11 cellular contexts compared by ENCODE assay signal in the genomic region with DNA sequence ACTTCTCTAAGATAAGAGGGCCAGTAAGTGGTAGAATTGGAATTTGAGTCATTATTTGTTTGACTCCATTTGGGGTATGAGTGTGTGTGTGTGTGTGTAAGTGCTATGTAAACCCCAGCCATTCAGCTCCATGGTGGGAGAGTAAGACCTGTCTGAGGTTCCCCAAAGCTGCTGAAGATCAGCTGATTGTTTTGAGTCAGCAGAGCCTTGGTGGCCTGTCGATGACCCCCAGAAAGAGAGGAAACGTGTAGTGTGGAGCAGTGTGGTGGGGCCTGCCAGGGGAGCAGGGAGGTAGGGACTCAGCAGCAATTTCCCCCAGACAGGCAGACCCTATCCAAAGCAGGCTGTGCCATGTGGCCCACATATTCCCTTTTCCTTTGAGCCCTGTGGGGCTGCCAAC. TPM values are rescaled to one million over a fixed set of nuclear protein-coding genes. Genes with fewer than 3 reads are reported as not detected.
DNase-seq lines count a peak whose midpoint lies in the region; ATAC-seq and TF ChIP-seq lines count a peak whose summit lies in the region.
"Had no signal": no experiment of that assay in that cellular context is flagged by ENCODE, and none has a peak within 500 bp of the region (broad histone marks: within the 10 kb centered on the region; RNA-seq: fewer than 3 reads in every experiment).

No MANE protein-coding gene starts in this region.

- H3K27ac ChIP-seq in PC-3 (ENCODE audit: low read length) (peak overlapping the region; percentile 80), smooth muscle cell (ENCODE audit: low read depth) (peak overlapping the region; percentile 19), suprapubic skin (no peak overlapping the region), neuronal stem cell (replicated peaks; ENCODE audit: low read length) (no peak overlapping the region)

- H3K36me3 ChIP-seq in PC-3 (ENCODE audit: low read depth, low read length) = peaks cover 12% of the 10 kb centered on the region
- H3K36me3 ChIP-seq in smooth muscle cell (ENCODE audit: low read depth) = no peaks in the 10 kb centered on the region
- H3K36me3 ChIP-seq in suprapubic skin = peaks cover 24% of the 10 kb centered on the region
- H3K36me3 ChIP-seq in neuronal stem cell (replicated peaks in 1 of 2; ENCODE audit: control insufficient read depth in 2 of 2, insufficient read depth in 2 of 2, low read length in 2 of 2) = peaks cover 21 to 45% of the 10 kb centered on the region in 2 donors

- H3K4me2 ChIP-seq in PC-3 (ENCODE audit: low read length) (peak overlapping the region; percentile 56), smooth muscle cell (peak overlapping the region; percentile 4), neuronal stem cell (ENCODE audit: insufficient read depth, low read length, poor library complexity, severe bottlenecking) (no peak overlapping the region)

- H3K4me3 Mint-ChIP-seq in activated CD4-positive, alpha-beta T cell treated with anti-CD3 and anti-CD28 coated beads, Interleukin-2, amount 10 ng/mL, durations not matched to agents 7 days and 5 days = no peak overlapping the region
- H3K4me3 Mint-ChIP-seq: T-helper 1 cell treated with Interleukin-12 subunit alpha and Interleukin-12 subunit beta and Interleukin-4 antibody, amounts not matched to agents 30 μg/mL and 1 μg/mL, for 36 hours had no signal

- no peak overlapping the region for H2BK5ac ChIP-seq in neuronal stem cell (ENCODE audit: low read length)

- H4K91ac ChIP-seq in neuronal stem cell (ENCODE audit: low read depth, low read length, poor library complexity) = no peak overlapping the region

- no peak overlapping the region for H2AK5ac ChIP-seq in neuronal stem cell (ENCODE audit: low read depth, low read length)

- H2BK15ac ChIP-seq in neuronal stem cell (ENCODE audit: low read length) = no peak overlapping the region

- H3K4ac ChIP-seq in neuronal stem cell (ENCODE audit: low read length) = no peak overlapping the region

- no peaks in the 10 kb centered on the region for H3K27me3 Mint-ChIP-seq in activated CD4-positive, alpha-beta T cell treated with anti-CD3 and anti-CD28 coated beads, Interleukin-2, amount 10 ng/mL, durations not matched to agents 7 days and 5 days
- H3K27me3 Mint-ChIP-seq: naive B cell had no signal

- no peak overlapping the region for H3K18ac ChIP-seq in neuronal stem cell (ENCODE audit: low read length)

- no peak overlapping the region for H3K23ac ChIP-seq in neuronal stem cell (ENCODE audit: low read depth, low read length, poor library complexity)

- TF ChIP-seq EP300 in suprapubic skin (IDR thresholded peaks at IDR 0.05) = no peak

- DNase-seq in PC-3 = peak; percentile 72
- DNase-seq in foreskin melanocyte = peak; percentile 41
- no peak for DNase-seq in smooth muscle cell (lab: John Stamatoyannopoulos, UW; ENCODE audit: unreplicated experiment)
- DNase-seq in suprapubic skin (ENCODE audit: low spot score in 2 of 2) = no peak
- DNase-seq in neuronal stem cell (ENCODE audit: low spot score) = no peak
- DNase-seq in activated CD4-positive, alpha-beta T cell treated with anti-CD3 and anti-CD28 coated beads, Interleukin-2, amount 10 ng/mL, durations not matched to agents 7 days and 5 days = no peak
- DNase-seq: naive B cell, NCI-H2171 treated with DMSO at 0.1 percent for 48 hours had no signal

- no peak for TF ChIP-seq CTCF in PC-3 (conservative IDR thresholded peaks at IDR 0.05; ENCODE audit: low read depth, low read length)
- no peak for TF ChIP-seq CTCF in smooth muscle cell (IDR thresholded peaks at IDR 0.05; ENCODE audit: borderline replicate concordance, insufficient read depth, poor library complexity, severe bottlenecking)
- TF ChIP-seq CTCF in suprapubic skin (IDR thresholded peaks at IDR 0.05) = no peak

- no peak overlapping the region for H2AFZ ChIP-seq in PC-3 (ENCODE audit: low read length)
- H2AFZ ChIP-seq in smooth muscle cell (ENCODE audit: low read depth) = no peak overlapping the region
- no peak overlapping the region for H2AFZ ChIP-seq in neuronal stem cell (ENCODE audit: low read length)

- ATAC-seq in GM18868 (IDR thresholded peaks at IDR 0.05; ENCODE audit: unreplicated experiment) = peak; percentile 88
- peak; percentile 26; the same call in 1 of the 2 replicates for ATAC-seq in PC-3
- no peak for ATAC-seq in HG03135 (IDR thresholded peaks at IDR 0.05; ENCODE audit: unreplicated experiment)

- peaks cover 29% of the 10 kb centered on the region for H3K4me1 Mint-ChIP-seq in activated CD4-positive, alpha-beta T cell treated with anti-CD3 and anti-CD28 coated beads, Interleukin-2, amount 10 ng/mL, durations not matched to agents 7 days and 5 days

- H3K9me3 ChIP-seq in PC-3 (ENCODE audit: low read length) = no peaks in the 10 kb centered on the region
- H3K9me3 ChIP-seq in smooth muscle cell (replicated peaks; ENCODE audit: low read depth) = no peaks in the 10 kb centered on the region
- H3K9me3 ChIP-seq in suprapubic skin = no peaks in the 10 kb centered on the region
- H3K9me3 ChIP-seq in neuronal stem cell (replicated peaks in 1 of 2; ENCODE audit: control insufficient read depth in 2 of 2, insufficient read depth in 1 of 2, low read depth in 1 of 2, low read length in 2 of 2) = no peaks in the 10 kb centered on the region

- H3K27me3 ChIP-seq in PC-3 (ENCODE audit: low read length) (no peaks in the 10 kb centered on the region), smooth muscle cell (ENCODE audit: low read depth) (no peaks in the 10 kb centered on the region), suprapubic skin (no peaks in the 10 kb centered on the region), neuronal stem cell (ENCODE audit: control insufficient read depth in 3 of 3, insufficient read depth in 3 of 3, low read depth in 1 of 3, low read length in 3 of 3) (no peaks in the 10 kb centered on the region)

- peaks cover 10% of the 10 kb centered on the region for H3K79me1 ChIP-seq in neuronal stem cell (ENCODE audit: low read depth, low read length)

- intact Hi-C loops in PC-3 (cut with micrococcal nuclease) = no loop called here

- no peak overlapping the region for H2BK120ac ChIP-seq in neuronal stem cell (ENCODE audit: low read depth, low read length)

- no peaks in the 10 kb centered on the region for H3F3A ChIP-seq in PC-3 (ENCODE audit: low read length, unreplicated experiment)
- peaks cover 10% of the 10 kb centered on the region for H3F3A ChIP-seq in smooth muscle cell (ENCODE audit: low read depth)

- H4K20me1 ChIP-seq in PC-3 (ENCODE audit: low read length) (peaks cover 9% of the 10 kb centered on the region), smooth muscle cell (ENCODE audit: low read depth) (peaks cover 98% of the 10 kb centered on the region)

- no peak overlapping the region for H4K8ac ChIP-seq in neuronal stem cell (ENCODE audit: low read depth, low read length)

- no peak overlapping the region for H3K27ac Mint-ChIP-seq in activated CD4-positive, alpha-beta T cell treated with anti-CD3 and anti-CD28 coated beads, Interleukin-2, amount 10 ng/mL, durations not matched to agents 7 days and 5 days
- H3K27ac Mint-ChIP-seq: T-helper 1 cell treated with Interleukin-12 subunit alpha and Interleukin-12 subunit beta and Interleukin-4 antibody, amounts not matched to agents 30 μg/mL and 1 μg/mL, for 36 hours had no signal

- CTCF ChIA-PET in PC-3 (lab: Charles Lee) = interaction anchor here (0.6 kb wide), 1 partner anchor 262 kb away, joined by 3 read pairs; no protein-coding TSS in a partner anchor
- CTCF ChIA-PET in activated CD4-positive, alpha-beta T cell treated with anti-CD3 and anti-CD28 coated beads, Interleukin-2, amount 10 ng/mL, durations not matched to agents 7 days and 5 days (lab: Charles Lee) = interaction anchor here (0.6 kb wide), 1 partner anchor 856 kb away, joined by 4 read pairs; no protein-coding TSS in a partner anchor

- no peak for TF ChIP-seq POLR2A in suprapubic skin (IDR thresholded peaks at IDR 0.05)

- POLR2A ChIA-PET in PC-3 (lab: Charles Lee; ENCODE audit: unreplicated experiment) = no interaction called here
- POLR2A ChIA-PET in activated CD4-positive, alpha-beta T cell treated with anti-CD3 and anti-CD28 coated beads, Interleukin-2, amount 10 ng/mL, durations not matched to agents 7 days and 5 days (lab: Charles Lee) = no interaction called here

- no peak overlapping the region for H3K14ac ChIP-seq in neuronal stem cell (ENCODE audit: low read length)

- H3K9ac ChIP-seq in PC-3 (ENCODE audit: low read length) (peak overlapping the region; percentile 32), smooth muscle cell (ENCODE audit: low read depth) (no peak overlapping the region), neuronal stem cell (ENCODE audit: low read depth, low read length, poor library complexity) (no peak overlapping the region)

- H2BK12ac ChIP-seq in neuronal stem cell (ENCODE audit: low read length) = no peak overlapping the region

- H3K9me3 Mint-ChIP-seq in activated CD4-positive, alpha-beta T cell treated with anti-CD3 and anti-CD28 coated beads, Interleukin-2, amount 10 ng/mL, durations not matched to agents 7 days and 5 days = no peaks in the 10 kb centered on the region
- H3K9me3 Mint-ChIP-seq: T-helper 1 cell treated with Interleukin-12 subunit alpha and Interleukin-12 subunit beta and Interleukin-4 antibody, amounts not matched to agents 30 μg/mL and 1 μg/mL, for 36 hours had no signal

- H3K79me2 ChIP-seq in PC-3 (ENCODE audit: low read length) (peaks cover 69% of the 10 kb centered on the region), smooth muscle cell (ENCODE audit: low read depth) (peaks cover 84% of the 10 kb centered on the region)

- H3K36me3 Mint-ChIP-seq in activated CD4-positive, alpha-beta T cell treated with anti-CD3 and anti-CD28 coated beads, Interleukin-2, amount 10 ng/mL, durations not matched to agents 7 days and 5 days (ENCODE audit: low read depth) = peaks cover 14% of the 10 kb centered on the region

- no peak overlapping the region for H3K4me3 ChIP-seq in PC-3 (ENCODE audit: low read length)
- H3K4me3 ChIP-seq in smooth muscle cell = no peak overlapping the region
- H3K4me3 ChIP-seq in suprapubic skin = no peak overlapping the region
- H3K4me3 ChIP-seq in neuronal stem cell (ENCODE audit: low read length in 2 of 2) = no peak overlapping the region

- no peaks in the 10 kb centered on the region for H3K9me2 ChIP-seq in PC-3 (replicated peaks; ENCODE audit: low read length)

- H3K4me1 ChIP-seq in PC-3 (ENCODE audit: insufficient read depth, low read length) (peaks cover 22% of the 10 kb centered on the region), smooth muscle cell (ENCODE audit: low read depth) (peaks cover 21% of the 10 kb centered on the region), suprapubic skin (peaks cover 48% of the 10 kb centered on the region), neuronal stem cell (ENCODE audit: control insufficient read depth in 2 of 2, insufficient read depth in 1 of 2, low read depth in 1 of 2, low read length in 2 of 2) (peaks cover 7% of the 10 kb centered on the region in 2 donors)

- WGBS in smooth muscle cell (ENCODE audit: low lambda C conversion rate) = 88% methylated on average over 2 of the region's 2 CpGs
- WGBS in suprapubic skin = 68% methylated on average over 2 of the region's 2 CpGs
- no CpG with 5 or more reads among the region's 2 CpGs for WGBS in neuronal stem cell (ENCODE audit: extremely low coverage in 2 of 2, insufficient read length in 2 of 2, insufficient replicate concordance in 1 of 2), 2 donors

- no TSS peak for BruUV-seq in PC-3 (replicated peaks; lab: Mats Ljungman, UMichigan)

RNA-seq across cellular contexts. Expression of a gene that starts 5.3 kb away (rescaled TPM):
- total RNA-seq in PC-3 (2014; rRNA removed) (50.6 and 56.1 TPM in 2 replicates), smooth muscle cell (40.2 and 42.5 TPM in 2 replicates), suprapubic skin (10 to 100 TPM; 53.6 to 72.7 (median 56.1) TPM)
- polyA plus RNA-seq in smooth muscle cell = 87.7 and 122 TPM in 2 replicates
- polyA plus RNA-seq in neuronal stem cell (2013, experiment 1 of 2) = 47.4 TPM
- polyA plus RNA-seq in neuronal stem cell (2013, experiment 2 of 2) = 46.8 TPM
- total RNA-seq in activated CD4-positive, alpha-beta T cell treated with anti-CD3 and anti-CD28 coated beads, Interleukin-2, amount 10 ng/mL, durations not matched to agents 7 days and 5 days = 10 to 100 TPM; 35.0 to 36.3 TPM

RNA-seq across cellular contexts. Expression of a gene that starts 14.2 kb away (rescaled TPM):
- total RNA-seq in PC-3 (2014; rRNA removed) (522 and 538 TPM in 2 replicates), smooth muscle cell (444 and 464 TPM in 2 replicates), suprapubic skin (100 to 1,000 TPM; 112 to 137 (median 121) TPM)
- polyA plus RNA-seq in smooth muscle cell = 772 and 784 TPM in 2 replicates
- 199 TPM for polyA plus RNA-seq in neuronal stem cell (2013, experiment 1 of 2)
- polyA plus RNA-seq in neuronal stem cell (2013, experiment 2 of 2) = 192 TPM
- 100 to 1,000 TPM; 222 to 223 TPM for total RNA-seq in activated CD4-positive, alpha-beta T cell treated with anti-CD3 and anti-CD28 coated beads, Interleukin-2, amount 10 ng/mL, durations not matched to agents 7 days and 5 days

RNA-seq across cellular contexts. Expression of a gene that starts 25.3 kb away (rescaled TPM):
- total RNA-seq in PC-3 (2014; rRNA removed) (51.3 and 57.0 TPM in 2 replicates), smooth muscle cell (23.5 and 25.3 TPM in 2 replicates), suprapubic skin (10 to 100 TPM; 34.6 to 70.9 (median 46.2) TPM)
- polyA plus RNA-seq in smooth muscle cell = 32.3 and 50.4 TPM in 2 replicates
- 31.0 TPM for polyA plus RNA-seq in neuronal stem cell (2013, experiment 1 of 2)
- polyA plus RNA-seq in neuronal stem cell (2013, experiment 2 of 2) = 31.6 TPM
- 10 to 100 TPM; 53.0 to 60.0 TPM for total RNA-seq in activated CD4-positive, alpha-beta T cell treated with anti-CD3 and anti-CD28 coated beads, Interleukin-2, amount 10 ng/mL, durations not matched to agents 7 days and 5 days

RNA-seq across cellular contexts. Expression of a gene that starts 25.5 kb away (rescaled TPM):
- total RNA-seq in PC-3 (2014; rRNA removed) = 84.7 and 85.5 TPM in 2 replicates
- 34.6 and 40.4 TPM in 2 replicates for total RNA-seq in smooth muscle cell
- polyA plus RNA-seq in smooth muscle cell = 46.3 and 69.1 TPM in 2 replicates
- total RNA-seq in suprapubic skin = 100 to 1,000 TPM in 1 of 4 donors, 10 to 100 TPM in 3; 44.8 to 121 (median 71.1) TPM
- 17.7 TPM for polyA plus RNA-seq in neuronal stem cell (2013, experiment 1 of 2)
- 16.0 TPM for polyA plus RNA-seq in neuronal stem cell (2013, experiment 2 of 2)
- total RNA-seq in activated CD4-positive, alpha-beta T cell treated with anti-CD3 and anti-CD28 coated beads, Interleukin-2, amount 10 ng/mL, durations not matched to agents 7 days and 5 days = 10 to 100 TPM; 62.2 to 64.4 TPM

Comparison
In these comparisons a context has a peak if more than half of its experiments do, and no peak if none do; other contexts are left out.
1. DNase-seq: peak in PC-3 (single experiment) and foreskin melanocyte (single experiment); none in smooth muscle cell (single experiment), suprapubic skin (0 of 2), neuronal stem cell (single experiment) and activated CD4-positive, alpha-beta T cell treated with anti-CD3 and anti-CD28 coated beads, Interleukin-2, amount 10 ng/mL, durations not matched to agents 7 days and 5 days (single experiment).
2. H3K27ac ChIP-seq: peak in PC-3 (single experiment) and smooth muscle cell (single experiment); none in suprapubic skin (single experiment) and neuronal stem cell (single experiment).